16 cellular contexts compared by ENCODE assay signal in the genomic region with DNA sequence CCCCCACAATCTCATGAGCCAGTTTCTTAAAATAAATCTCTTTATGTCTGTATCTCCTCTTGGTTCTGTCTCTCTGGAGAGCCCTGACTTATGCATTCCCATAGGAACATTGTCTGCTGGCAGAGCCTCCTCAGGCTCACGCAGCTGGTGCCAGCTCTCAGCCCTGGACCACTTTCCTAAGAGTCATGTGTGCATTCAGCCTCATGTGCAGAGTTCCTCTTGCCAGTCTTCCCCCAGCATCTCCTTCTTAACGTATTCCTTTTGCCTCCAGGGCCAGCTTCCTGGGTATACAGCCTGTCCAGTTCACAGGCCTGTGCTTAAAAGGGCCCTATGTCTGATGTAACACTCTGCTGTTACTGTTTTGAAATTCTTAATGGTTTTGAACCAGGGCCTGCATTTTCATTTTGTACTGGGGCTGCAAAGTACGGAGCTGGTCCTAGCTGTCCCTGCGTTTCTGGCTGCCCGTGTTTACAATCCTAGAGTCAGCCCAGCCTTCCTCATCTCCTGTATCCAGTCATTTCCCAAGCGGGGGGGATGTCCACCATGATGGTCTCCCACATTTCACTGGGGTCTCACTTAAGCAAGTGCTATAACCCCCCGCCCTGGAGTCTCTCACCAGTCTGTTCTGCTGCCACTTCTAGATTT. TPM values are rescaled to one million over a fixed set of nuclear protein-coding genes. Genes with fewer than 3 reads are reported as not detected.
A peak's percentile ranks its signal among the peaks of the same experiment; 100 is the strongest.
DNase-seq lines count a peak whose midpoint lies in the region; ATAC-seq, FAIRE-seq and TF ChIP-seq lines count a peak whose summit lies in the region.
"Had no signal": no experiment of that assay in that cellular context is flagged by ENCODE, and none has a peak within 500 bp of the region (broad histone marks: within the 10 kb centered on the region; RNA-seq: fewer than 3 reads in every experiment).

No MANE protein-coding gene starts in this region.

- no peak overlapping the region for H3K9ac ChIP-seq in astrocyte (ENCODE audit: low read length)
- H3K9ac ChIP-seq in neuronal stem cell (ENCODE audit: low read depth, low read length, poor library complexity), result peak overlapping the region; percentile 27

- no peak for FAIRE-seq in astrocyte (lab: Jason Lieb, UNC)

- peaks cover 5% of the 10 kb centered on the region for H3K27me3 Mint-ChIP-seq in activated naive CD8-positive, alpha-beta T cell
- H3K27me3 Mint-ChIP-seq in activated naive CD8-positive, alpha-beta T cell treated with anti-CD3 and anti-CD28 coated beads for 36 hours, result peaks cover 16% of the 10 kb centered on the region
- no peaks in the 10 kb centered on the region for H3K27me3 Mint-ChIP-seq in astrocyte (ENCODE audit: low read depth, unreplicated experiment)

- peak overlapping the region; percentile 77 for H2AK5ac ChIP-seq in neuronal stem cell (ENCODE audit: low read depth, low read length)

- no peak overlapping the region for H2BK120ac ChIP-seq in neuronal stem cell (ENCODE audit: low read depth, low read length)

- no CpG with 5 or more reads among the region's 7 CpGs for WGBS in neuronal stem cell (ENCODE audit: extremely low coverage in 2 of 2, insufficient read length in 2 of 2, insufficient replicate concordance in 1 of 2), 2 donors
- 24 to 39% methylated on average over 7 of the region's 7 CpGs for WGBS in aorta, 2 donors

- no peaks in the 10 kb centered on the region for H3K9me3 Mint-ChIP-seq in activated naive CD8-positive, alpha-beta T cell (ENCODE audit: low read depth)
- no peaks in the 10 kb centered on the region for H3K9me3 Mint-ChIP-seq in activated naive CD8-positive, alpha-beta T cell treated with anti-CD3 and anti-CD28 coated beads for 36 hours
- peaks cover 2% of the 10 kb centered on the region for H3K9me3 Mint-ChIP-seq in astrocyte (ENCODE audit: unreplicated experiment)
- H3K9me3 Mint-ChIP-seq: HFFc6; T-helper 2 cell treated with Interferon-gamma antibody and Interleukin-4, amounts not matched to agents 5 μg/mL and 100 μg/mL, for 36 hours had no signal

- no peak overlapping the region for H3K14ac ChIP-seq in neuronal stem cell (ENCODE audit: low read length)

- H2AFZ ChIP-seq in astrocyte (ENCODE audit: low read depth, low read length), result no peak overlapping the region
- no peak overlapping the region for H2AFZ ChIP-seq in neuronal stem cell (ENCODE audit: low read length)

- H3K36me3 ChIP-seq in astrocyte (ENCODE audit: insufficient read depth, low read length), result no peaks in the 10 kb centered on the region
- no peaks in the 10 kb centered on the region for H3K36me3 ChIP-seq in neuronal stem cell (replicated peaks in 1 of 2; ENCODE audit: control insufficient read depth in 2 of 2, insufficient read depth in 2 of 2, low read length in 2 of 2)
- no peaks in the 10 kb centered on the region for H3K36me3 ChIP-seq in aorta (ENCODE audit: control insufficient read depth in 1 of 2, insufficient read depth in 2 of 2, low read length in 1 of 2)
- H3K36me3 ChIP-seq: cardiac muscle cell, suprapubic skin had no signal

- peaks cover 5% of the 10 kb centered on the region for H3K79me2 ChIP-seq in astrocyte (ENCODE audit: insufficient read depth, low read length)

- no peak overlapping the region for H2BK15ac ChIP-seq in neuronal stem cell (ENCODE audit: low read length)

- H3K9me3 ChIP-seq in astrocyte (ENCODE audit: insufficient read depth, low read depth, low read length), result no peaks in the 10 kb centered on the region
- peaks cover 0 to 2% of the 10 kb centered on the region in 2 donors for H3K9me3 ChIP-seq in neuronal stem cell (replicated peaks in 1 of 2; ENCODE audit: control insufficient read depth in 2 of 2, insufficient read depth in 1 of 2, low read depth in 1 of 2, low read length in 2 of 2)
- no peaks in the 10 kb centered on the region for H3K9me3 ChIP-seq in aorta (ENCODE audit: control insufficient read depth, low read length)
- H3K9me3 ChIP-seq: suprapubic skin had no signal

- no peak for DNase-seq in activated naive CD8-positive, alpha-beta T cell treated with anti-CD3 and anti-CD28 coated beads for 36 hours
- DNase-seq in astrocyte (ENCODE audit: low read depth), result no peak
- no peak for DNase-seq in neuronal stem cell (ENCODE audit: low spot score)
- DNase-seq in aorta, result no peak
- DNase-seq in NCI-H1694 treated with DMSO at 0.1 percent for 48 hours (lab: John Stamatoyannopoulos, UW), result no peak
- DNase-seq in stimulated activated naive CD4-positive, alpha-beta T cell (lab: John Stamatoyannopoulos, UW), result no peak
- DNase-seq: activated CD4-positive, alpha-beta T cell treated with anti-CD3 and anti-CD28 coated beads, Interleukin-2, amount 50 U/mL, for 1 hour; DMS79; HFFc6; kidney glomerular epithelial cell; retina had no signal

- intact Hi-C loops in aorta (cut with DNase I), result no loop called here

- no peak overlapping the region for H3K23ac ChIP-seq in neuronal stem cell (ENCODE audit: low read depth, low read length, poor library complexity)

- peaks cover 18% of the 10 kb centered on the region for H4K20me1 ChIP-seq in astrocyte (ENCODE audit: insufficient read depth, low read length)

- H3K79me1 ChIP-seq in neuronal stem cell (ENCODE audit: low read depth, low read length), result no peaks in the 10 kb centered on the region

- no peak overlapping the region for H3K27ac ChIP-seq in astrocyte (ENCODE audit: low read depth, low read length)
- H3K27ac ChIP-seq in neuronal stem cell (replicated peaks; ENCODE audit: low read length), result no peak overlapping the region
- peak overlapping the region in 1 of 2 donors; percentile 55 for H3K27ac ChIP-seq in aorta (ENCODE audit: low read depth in 1 of 2, low read length in 2 of 2)
- H3K27ac ChIP-seq: cardiac muscle cell, suprapubic skin had no signal

- no peak for TF ChIP-seq CTCF in astrocyte (IDR thresholded peaks at IDR 0.05; ENCODE audit: insufficient read depth, low read depth, low read length)

- H2BK12ac ChIP-seq in neuronal stem cell (ENCODE audit: low read length), result no peak overlapping the region

- no peak overlapping the region for H4K91ac ChIP-seq in neuronal stem cell (ENCODE audit: low read depth, low read length, poor library complexity)

- H4K8ac ChIP-seq in neuronal stem cell (ENCODE audit: low read depth, low read length), result no peak overlapping the region

- H3K4me2 ChIP-seq in astrocyte (ENCODE audit: low read length), result no peak overlapping the region
- no peak overlapping the region for H3K4me2 ChIP-seq in neuronal stem cell (ENCODE audit: insufficient read depth, low read length, poor library complexity, severe bottlenecking)

- no peaks in the 10 kb centered on the region for H3K27me3 ChIP-seq in astrocyte (ENCODE audit: insufficient read depth, low read length)
- no peaks in the 10 kb centered on the region for H3K27me3 ChIP-seq in neuronal stem cell (ENCODE audit: control insufficient read depth in 3 of 3, insufficient read depth in 3 of 3, low read depth in 1 of 3, low read length in 3 of 3)
- no peaks in the 10 kb centered on the region for H3K27me3 ChIP-seq in aorta (ENCODE audit: control insufficient read depth in 1 of 2, insufficient read depth in 2 of 2, low read length in 1 of 2)
- H3K27me3 ChIP-seq: cardiac muscle cell had no signal

- peaks cover 5% of the 10 kb centered on the region for H3K36me3 Mint-ChIP-seq in activated naive CD8-positive, alpha-beta T cell
- H3K36me3 Mint-ChIP-seq in activated naive CD8-positive, alpha-beta T cell treated with anti-CD3 and anti-CD28 coated beads for 36 hours, result peaks cover 22% of the 10 kb centered on the region
- peaks cover 11% of the 10 kb centered on the region for H3K36me3 Mint-ChIP-seq in astrocyte (ENCODE audit: low read depth, unreplicated experiment)

- H3K4me1 ChIP-seq in astrocyte (ENCODE audit: insufficient read depth, low read length), result peaks cover 8% of the 10 kb centered on the region
- peaks cover 8 to 11% of the 10 kb centered on the region in 2 donors for H3K4me1 ChIP-seq in neuronal stem cell (ENCODE audit: control insufficient read depth in 2 of 2, insufficient read depth in 1 of 2, low read depth in 1 of 2, low read length in 2 of 2)
- H3K4me1 ChIP-seq in aorta (ENCODE audit: control insufficient read depth in 1 of 2, insufficient read depth in 2 of 2, low read length in 2 of 2), result no peaks in the 10 kb centered on the region

- H3K4me1 Mint-ChIP-seq in activated naive CD8-positive, alpha-beta T cell (ENCODE audit: low read depth), result peaks cover 40% of the 10 kb centered on the region
- peaks cover 67% of the 10 kb centered on the region for H3K4me1 Mint-ChIP-seq in activated naive CD8-positive, alpha-beta T cell treated with anti-CD3 and anti-CD28 coated beads for 36 hours
- H3K4me1 Mint-ChIP-seq in astrocyte (ENCODE audit: low read depth, unreplicated experiment), result peaks cover 51% of the 10 kb centered on the region

- peak overlapping the region; percentile 59 for H3K27ac Mint-ChIP-seq in activated naive CD8-positive, alpha-beta T cell
- no peak overlapping the region for H3K27ac Mint-ChIP-seq in activated naive CD8-positive, alpha-beta T cell treated with anti-CD3 and anti-CD28 coated beads for 36 hours
- peak overlapping the region; percentile 47 for H3K27ac Mint-ChIP-seq in astrocyte (ENCODE audit: unreplicated experiment)
- H3K27ac Mint-ChIP-seq: HFFc6; T-helper 2 cell treated with Interferon-gamma antibody and Interleukin-4, amounts not matched to agents 5 μg/mL and 100 μg/mL, for 36 hours had no signal

- H3K4me3 Mint-ChIP-seq in activated naive CD8-positive, alpha-beta T cell, result no peak overlapping the region
- no peak overlapping the region for H3K4me3 Mint-ChIP-seq in activated naive CD8-positive, alpha-beta T cell treated with anti-CD3 and anti-CD28 coated beads for 36 hours
- no peak overlapping the region for H3K4me3 Mint-ChIP-seq in astrocyte (ENCODE audit: unreplicated experiment)
- H3K4me3 Mint-ChIP-seq: HFFc6; T-helper 2 cell treated with Interferon-gamma antibody and Interleukin-4, amounts not matched to agents 5 μg/mL and 100 μg/mL, for 36 hours had no signal

- H3K4ac ChIP-seq in neuronal stem cell (ENCODE audit: low read length), result no peak overlapping the region

- H2BK5ac ChIP-seq in neuronal stem cell (ENCODE audit: low read length), result no peak overlapping the region

- no peak overlapping the region for H3K18ac ChIP-seq in neuronal stem cell (ENCODE audit: low read length)

- peak; percentile 61 for ATAC-seq in aorta (ENCODE audit: low FRiP score)
- no peak for ATAC-seq in GM19328 (IDR thresholded peaks at IDR 0.05; ENCODE audit: unreplicated experiment)

- H3K4me3 ChIP-seq in astrocyte (ENCODE audit: insufficient read depth, low read depth, low read length), result no peak overlapping the region
- no peak overlapping the region for H3K4me3 ChIP-seq in neuronal stem cell (ENCODE audit: low read length in 2 of 2)
- H3K4me3 ChIP-seq in aorta (ENCODE audit: low read length in 2 of 2), result no peak overlapping the region
- H3K4me3 ChIP-seq: cardiac muscle cell, suprapubic skin had no signal

RNA-seq across cellular contexts. Expression of a gene that starts 18.1 kb away (rescaled TPM):
- 10 to 100 TPM in 1 of 2 experiments, 1 to 10 TPM in 1; 9.8 to 10.2 TPM for total RNA-seq in activated naive CD8-positive, alpha-beta T cell treated with anti-CD3 and anti-CD28 coated beads for 36 hours
- total RNA-seq in astrocyte, result 13.5 and 22.7 TPM in 2 replicates
- polyA plus RNA-seq in neuronal stem cell (2013, experiment 1 of 2), result 4.1 TPM
- 4.5 TPM for polyA plus RNA-seq in neuronal stem cell (2013, experiment 2 of 2)
- 1 to 10 TPM; 3.3 to 4.9 TPM for total RNA-seq in aorta
- polyA plus RNA-seq in aorta, result 1 to 10 TPM in 1 of 2 donors, under 1 TPM in 1; 0.75 to 3.2 TPM
